Comparison of ENCODE assay signal across 8 cellular contexts in genomic region chr3:89108154-89108553, GRCh38. TPM values are rescaled to one million over a fixed set of nuclear protein-coding genes. Genes with fewer than 3 reads are reported as not detected.
DNase-seq lines count a peak whose midpoint lies in the region; ATAC-seq and TF ChIP-seq lines count a peak whose summit lies in the region.

No MANE protein-coding gene starts in this region.

- H3K9me3 Mint-ChIP-seq in activated naive CD4-positive, alpha-beta T cell treated with anti-CD3 and anti-CD28 coated beads, Interleukin-2, amount 10 ng/mL, durations not matched to agents 7 days and 5 days: no peaks in the 10 kb centered on the region
- no peaks in the 10 kb centered on the region for H3K9me3 Mint-ChIP-seq in activated naive CD4-positive, alpha-beta T cell treated with anti-CD3 and anti-CD28 coated beads for 36 hours
- H3K9me3 Mint-ChIP-seq in activated CD4-positive, alpha-beta memory T cell treated with anti-CD3 and anti-CD28 coated beads for 36 hours: no peaks in the 10 kb centered on the region
- no peaks in the 10 kb centered on the region for H3K9me3 Mint-ChIP-seq in activated T-helper 2 cell treated with anti-CD3 and anti-CD28 coated beads, Interferon-gamma antibody, Interleukin-2, Interleukin-4, amounts not matched to agents 10 μg/mL and 5 μg/mL and 100 μg/mL, durations not matched to agents 14 hours and 24 hours and 36 hours

- H3K4me3 ChIP-seq in mesodermal cell (ENCODE audit: extremely low read depth, insufficient read depth, low read length, poor library complexity, severe bottlenecking) (peak overlapping the region; percentile 31), upper lobe of left lung (peak overlapping the region in 3 of 4 donors; percentile 23 to 40 (median 39))

- peaks cover 18% of the 10 kb centered on the region for H3K27me3 Mint-ChIP-seq in activated naive CD4-positive, alpha-beta T cell treated with anti-CD3 and anti-CD28 coated beads, Interleukin-2, amount 10 ng/mL, durations not matched to agents 7 days and 5 days
- peaks cover 26% of the 10 kb centered on the region for H3K27me3 Mint-ChIP-seq in activated naive CD4-positive, alpha-beta T cell treated with anti-CD3 and anti-CD28 coated beads for 36 hours (ENCODE audit: low read depth)
- H3K27me3 Mint-ChIP-seq in activated CD4-positive, alpha-beta memory T cell treated with anti-CD3 and anti-CD28 coated beads for 36 hours: peaks cover 15% of the 10 kb centered on the region
- H3K27me3 Mint-ChIP-seq in activated T-helper 2 cell treated with anti-CD3 and anti-CD28 coated beads, Interferon-gamma antibody, Interleukin-2, Interleukin-4, amounts not matched to agents 10 μg/mL and 5 μg/mL and 100 μg/mL, durations not matched to agents 14 hours and 24 hours and 36 hours (ENCODE audit: low read depth): peaks cover 26% of the 10 kb centered on the region

- H3K4me1 Mint-ChIP-seq in activated naive CD4-positive, alpha-beta T cell treated with anti-CD3 and anti-CD28 coated beads, Interleukin-2, amount 10 ng/mL, durations not matched to agents 7 days and 5 days: peaks cover 18% of the 10 kb centered on the region
- H3K4me1 Mint-ChIP-seq in activated naive CD4-positive, alpha-beta T cell treated with anti-CD3 and anti-CD28 coated beads for 36 hours (ENCODE audit: low read depth): peaks cover 12% of the 10 kb centered on the region
- peaks cover 17% of the 10 kb centered on the region for H3K4me1 Mint-ChIP-seq in activated CD4-positive, alpha-beta memory T cell treated with anti-CD3 and anti-CD28 coated beads for 36 hours (ENCODE audit: low read depth)
- peaks cover 9% of the 10 kb centered on the region for H3K4me1 Mint-ChIP-seq in activated T-helper 2 cell treated with anti-CD3 and anti-CD28 coated beads, Interferon-gamma antibody, Interleukin-2, Interleukin-4, amounts not matched to agents 10 μg/mL and 5 μg/mL and 100 μg/mL, durations not matched to agents 14 hours and 24 hours and 36 hours (ENCODE audit: low read depth)

- H3K4me1 ChIP-seq in mesodermal cell (ENCODE audit: control insufficient read depth, insufficient read depth, low read length, poor library complexity, severe bottlenecking) (no peaks in the 10 kb centered on the region), upper lobe of left lung (peaks cover 0 to 12% (median 5%) of the 10 kb centered on the region in 4 donors)

- POLR2A ChIA-PET in activated CD4-positive, alpha-beta memory T cell treated with anti-CD3 and anti-CD28 coated beads for 36 hours (lab: Charles Lee): no interaction called here

- H3K9me3 ChIP-seq in mesodermal cell (ENCODE audit: control insufficient read depth, low read length): no peaks in the 10 kb centered on the region
- H3K9me3 ChIP-seq in upper lobe of left lung: no peaks in the 10 kb centered on the region

- H3K27ac Mint-ChIP-seq in activated naive CD4-positive, alpha-beta T cell treated with anti-CD3 and anti-CD28 coated beads, Interleukin-2, amount 10 ng/mL, durations not matched to agents 7 days and 5 days: no peak overlapping the region
- no peak overlapping the region for H3K27ac Mint-ChIP-seq in activated naive CD4-positive, alpha-beta T cell treated with anti-CD3 and anti-CD28 coated beads for 36 hours
- H3K27ac Mint-ChIP-seq in activated CD4-positive, alpha-beta memory T cell treated with anti-CD3 and anti-CD28 coated beads for 36 hours: no peak overlapping the region
- no peak overlapping the region for H3K27ac Mint-ChIP-seq in activated T-helper 2 cell treated with anti-CD3 and anti-CD28 coated beads, Interferon-gamma antibody, Interleukin-2, Interleukin-4, amounts not matched to agents 10 μg/mL and 5 μg/mL and 100 μg/mL, durations not matched to agents 14 hours and 24 hours and 36 hours

- CTCF ChIA-PET in activated naive CD4-positive, alpha-beta T cell treated with anti-CD3 and anti-CD28 coated beads, Interleukin-2, amount 10 ng/mL, durations not matched to agents 7 days and 5 days (lab: Charles Lee): interaction anchor here (1.2 to 1.3 kb wide), 2 partner anchors 8 to 12 kb away, joined by 3 to 5 read pairs; no protein-coding TSS in a partner anchor
- CTCF ChIA-PET in activated naive CD4-positive, alpha-beta T cell treated with anti-CD3 and anti-CD28 coated beads for 36 hours (lab: Charles Lee): no interaction called here
- CTCF ChIA-PET in activated CD4-positive, alpha-beta memory T cell treated with anti-CD3 and anti-CD28 coated beads for 36 hours (lab: Charles Lee): no interaction called here

- no peak for DNase-seq in activated naive CD4-positive, alpha-beta T cell treated with anti-CD3 and anti-CD28 coated beads, Interleukin-2, amount 10 ng/mL, durations not matched to agents 7 days and 5 days
- DNase-seq in activated naive CD4-positive, alpha-beta T cell treated with anti-CD3 and anti-CD28 coated beads for 36 hours: no peak
- DNase-seq in astrocyte of the hippocampus (ENCODE audit: low read depth, low spot score) (peak; percentile 18), upper lobe of left lung (no peak)
- no peak for DNase-seq in activated CD4-positive, alpha-beta memory T cell treated with anti-CD3 and anti-CD28 coated beads for 36 hours
- no peak for DNase-seq in activated T-helper 2 cell treated with anti-CD3 and anti-CD28 coated beads, Interferon-gamma antibody, Interleukin-2, Interleukin-4, amounts not matched to agents 10 μg/mL and 5 μg/mL and 100 μg/mL, durations not matched to agents 14 hours and 24 hours and 36 hours (ENCODE audit: low spot score)

- no peak for ATAC-seq in upper lobe of left lung (ENCODE audit: low FRiP score in 2 of 2)
- no peak for ATAC-seq in GM18517 (IDR thresholded peaks at IDR 0.05; ENCODE audit: unreplicated experiment)

- H3K36me3 ChIP-seq in mesodermal cell (ENCODE audit: control insufficient read depth, insufficient read depth, low read length): no peaks in the 10 kb centered on the region
- no peaks in the 10 kb centered on the region for H3K36me3 ChIP-seq in upper lobe of left lung

- H3K27ac ChIP-seq in mesodermal cell (ENCODE audit: low read depth, low read length, severe bottlenecking) (no peak overlapping the region), upper lobe of left lung (no peak overlapping the region)

- no peak for TF ChIP-seq CTCF in upper lobe of left lung (IDR thresholded peaks at IDR 0.05)

- WGBS in mesodermal cell (ENCODE audit: insufficient coverage in 2 of 2), 2 experiments: 43% methylated on average over 3 of the region's 6 CpGs; no CpG with 5 or more reads in 1 of the 2 experiments
- 24 to 36% methylated on average over 6 of the region's 6 CpGs for WGBS in upper lobe of left lung, 2 donors

- intact Hi-C loops in activated naive CD4-positive, alpha-beta T cell treated with anti-CD3 and anti-CD28 coated beads for 36 hours (cut with micrococcal nuclease): loop anchor here (10.0 kb wide), 2 partner anchors 987 to 1077 kb away; no protein-coding TSS in a partner anchor
- intact Hi-C loops in activated CD4-positive, alpha-beta memory T cell treated with anti-CD3 and anti-CD28 coated beads for 36 hours (cut with micrococcal nuclease): no loop called here
- intact Hi-C loops in activated T-helper 2 cell treated with anti-CD3 and anti-CD28 coated beads, Interferon-gamma antibody, Interleukin-2, Interleukin-4, amounts not matched to agents 10 μg/mL and 5 μg/mL and 100 μg/mL, durations not matched to agents 14 hours and 24 hours and 36 hours (cut with micrococcal nuclease): no loop called here

- peak overlapping the region; percentile 17 for H3K4me3 Mint-ChIP-seq in activated naive CD4-positive, alpha-beta T cell treated with anti-CD3 and anti-CD28 coated beads, Interleukin-2, amount 10 ng/mL, durations not matched to agents 7 days and 5 days
- no peak overlapping the region for H3K4me3 Mint-ChIP-seq in activated naive CD4-positive, alpha-beta T cell treated with anti-CD3 and anti-CD28 coated beads for 36 hours
- no peak overlapping the region for H3K4me3 Mint-ChIP-seq in activated CD4-positive, alpha-beta memory T cell treated with anti-CD3 and anti-CD28 coated beads for 36 hours
- no peak overlapping the region for H3K4me3 Mint-ChIP-seq in activated T-helper 2 cell treated with anti-CD3 and anti-CD28 coated beads, Interferon-gamma antibody, Interleukin-2, Interleukin-4, amounts not matched to agents 10 μg/mL and 5 μg/mL and 100 μg/mL, durations not matched to agents 14 hours and 24 hours and 36 hours (ENCODE audit: low read depth)

- H3K36me3 Mint-ChIP-seq in activated naive CD4-positive, alpha-beta T cell treated with anti-CD3 and anti-CD28 coated beads, Interleukin-2, amount 10 ng/mL, durations not matched to agents 7 days and 5 days: no peaks in the 10 kb centered on the region
- no peaks in the 10 kb centered on the region for H3K36me3 Mint-ChIP-seq in activated naive CD4-positive, alpha-beta T cell treated with anti-CD3 and anti-CD28 coated beads for 36 hours (ENCODE audit: low read depth)
- no peaks in the 10 kb centered on the region for H3K36me3 Mint-ChIP-seq in activated CD4-positive, alpha-beta memory T cell treated with anti-CD3 and anti-CD28 coated beads for 36 hours
- H3K36me3 Mint-ChIP-seq in activated T-helper 2 cell treated with anti-CD3 and anti-CD28 coated beads, Interferon-gamma antibody, Interleukin-2, Interleukin-4, amounts not matched to agents 10 μg/mL and 5 μg/mL and 100 μg/mL, durations not matched to agents 14 hours and 24 hours and 36 hours (ENCODE audit: low read depth): no peaks in the 10 kb centered on the region

- TF ChIP-seq EP300 in upper lobe of left lung (IDR thresholded peaks at IDR 0.05): no peak

- TF ChIP-seq POLR2A in upper lobe of left lung (IDR thresholded peaks at IDR 0.05): no peak

- H3K27me3 ChIP-seq in upper lobe of left lung: peaks cover 0 to 8% (median 0%) of the 10 kb centered on the region in 4 donors

RNA-seq across cellular contexts. Expression of gene EPHA3, which starts 0.7 kb away (rescaled TPM):
- total RNA-seq in activated naive CD4-positive, alpha-beta T cell treated with anti-CD3 and anti-CD28 coated beads for 36 hours: not detected
- 4.7 TPM for polyA plus RNA-seq in mesodermal cell (2013, experiment 1 of 2)
- polyA plus RNA-seq in mesodermal cell (2013, experiment 2 of 2): 4.2 TPM
- total RNA-seq in upper lobe of left lung: 1 to 10 TPM in 2 of 6 donors, under 1 TPM in 3, not detected in 1; 0.46 to 3.9 (median 0.79) TPM
- total RNA-seq in activated CD4-positive, alpha-beta memory T cell treated with anti-CD3 and anti-CD28 coated beads for 36 hours: not detected
- not detected in 2 replicates for total RNA-seq in activated T-helper 2 cell treated with anti-CD3 and anti-CD28 coated beads, Interferon-gamma antibody, Interleukin-2, Interleukin-4, amounts not matched to agents 10 μg/mL and 5 μg/mL and 100 μg/mL, durations not matched to agents 14 hours and 24 hours and 36 hours
